In genomic region chr12:75311369-75311768, GRCh38 we compare ENCODE assay signal across 1 cellular context.
TF ChIP-seq lines count a peak whose summit lies in the region.

No MANE protein-coding gene starts in this region.

TF ChIP-seq in HepG2, 621 proteins besides CTCF, POLR2A, EP300 and RAD21 (continued from another document):
- TF ChIP-seq MNT (IDR thresholded peaks at IDR 0.05) (peak; percentile 38), ZXDC (CRISPR knock-in tag; IDR thresholded peaks at IDR 0.05) (no peak), TMF1 (CRISPR knock-in tag; IDR thresholded peaks at IDR 0.05; ENCODE audit: low read depth) (no peak), ATAD3A (CRISPR knock-in tag; IDR thresholded peaks at IDR 0.05) (no peak), SKIL (CRISPR knock-in tag; IDR thresholded peaks at IDR 0.05; ENCODE audit: borderline replicate concordance) (no peak), ATRX (CRISPR knock-in tag; IDR thresholded peaks at IDR 0.05; ENCODE audit: borderline replicate concordance) (no peak)
